ENCODE assay signal across 7 cellular contexts in the genomic region with DNA sequence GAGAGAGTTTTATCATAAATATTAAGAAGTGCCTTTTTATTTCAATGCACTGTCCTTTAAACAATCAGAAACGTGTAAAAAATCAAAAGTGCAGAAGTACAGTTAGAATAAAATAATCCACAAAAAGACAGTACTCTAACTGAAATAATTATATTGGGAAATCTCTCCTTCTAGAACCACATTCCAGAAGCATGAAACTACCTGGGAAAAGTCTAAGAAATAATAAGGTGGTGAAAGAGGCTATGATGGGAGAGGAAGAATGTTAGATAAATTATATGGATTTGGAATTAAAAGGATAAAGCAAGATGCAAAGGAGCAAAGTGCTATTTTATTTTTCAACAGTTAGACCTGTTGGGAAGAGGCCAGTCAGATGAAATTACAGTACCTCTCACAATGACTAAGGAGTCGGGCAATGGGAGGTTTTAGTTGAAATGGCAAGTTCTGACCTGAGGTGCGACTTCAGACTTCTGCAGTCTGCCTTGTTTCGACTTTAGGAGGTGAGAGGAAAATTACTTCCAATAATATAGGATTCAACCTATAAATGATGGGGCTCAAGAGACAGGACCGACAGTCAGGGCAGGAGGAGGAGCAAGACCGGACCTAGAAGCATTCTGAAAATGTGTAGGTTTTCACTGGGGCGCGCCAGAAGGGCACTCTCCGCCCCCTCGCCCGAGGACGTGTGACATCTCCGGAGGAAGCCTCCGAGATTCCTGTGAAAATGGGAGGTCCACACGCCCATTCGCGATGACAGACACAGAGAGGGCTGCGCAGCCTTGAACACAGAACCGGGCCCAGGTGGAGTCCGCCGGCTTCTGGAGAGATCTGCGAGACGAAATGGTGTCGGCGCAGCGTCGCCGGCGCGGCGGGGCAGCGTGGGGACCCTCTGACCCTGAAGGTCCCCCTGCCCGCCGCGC. TPM values are rescaled to one million over a fixed set of nuclear protein-coding genes. Genes with fewer than 3 reads are reported as not detected.
A peak's percentile ranks its signal among the peaks of the same experiment; 100 is the strongest.
DNase-seq lines count a peak whose midpoint lies in the region; ATAC-seq, FAIRE-seq and TF ChIP-seq lines count a peak whose summit lies in the region.

No MANE protein-coding gene starts in this region.

- dilution Hi-C loops in endothelial cell of umbilical vein (cut with MboI; ENCODE audit: extremely low pct_ligation_motif_present, low sequenced_read_pairs), result no loop called here

- no peaks in the 10 kb centered on the region for H3F3A ChIP-seq in Loucy (ENCODE audit: low read depth)

- H3K9me2 ChIP-seq in HCT116 (ENCODE audit: insufficient read depth) (no peaks in the 10 kb centered on the region), Loucy (replicated peaks; ENCODE audit: low read depth, low read length) (no peaks in the 10 kb centered on the region)

- H3K79me2 ChIP-seq in HCT116 (ENCODE audit: insufficient read depth, low read length), result peaks cover 18% of the 10 kb centered on the region
- peaks cover 19% of the 10 kb centered on the region; the same call in 1 of the 2 replicates for H3K79me2 ChIP-seq in Loucy (ENCODE audit: insufficient read depth, low read length)
- peaks cover 9% of the 10 kb centered on the region for H3K79me2 ChIP-seq in endothelial cell of umbilical vein (ENCODE audit: control insufficient read depth, insufficient read depth, low read length)

- no peak for TF ChIP-seq POLR2A in HCT116 (IDR thresholded peaks at IDR 0.05; ENCODE audit: borderline replicate concordance, extremely low read depth, insufficient read depth, insufficient read length)
- TF ChIP-seq POLR2A in endothelial cell of umbilical vein (IDR thresholded peaks at IDR 0.05; ENCODE audit: low read depth, low read length), result no peak

- RAD21 ChIA-PET in HCT116 (lab: Charles Lee; ENCODE audit: low non-redundant PET in 1 of 2, low total read pairs in 2 of 2, uncharacterized antibody in 2 of 2, unreplicated experiment in 2 of 2), result interaction anchor here in 1 of 2 experiments (0.7 to 0.9 kb wide), 2 partner anchors 265 to 1425 kb away, joined by 4 to 5 read pairs; no protein-coding TSS in a partner anchor

- peak; percentile 75 for ATAC-seq in HCT116

- H4K20me1 ChIP-seq in HCT116 (ENCODE audit: insufficient read depth) (no peaks in the 10 kb centered on the region), Loucy (ENCODE audit: insufficient read depth, low read length, poor library complexity, severe bottlenecking) (no peaks in the 10 kb centered on the region), endothelial cell of umbilical vein (replicated peaks; ENCODE audit: control insufficient read depth, extremely low read depth, insufficient read depth, low read length) (no peaks in the 10 kb centered on the region)

- TF ChIP-seq CTCF in GM13977 (IDR thresholded peaks at IDR 0.05; ENCODE audit: extremely low read depth, insufficient read depth, missing control alignments) (no peak), HCT116 (IDR thresholded peaks at IDR 0.05 in 2 of 3, conservative IDR thresholded peaks at IDR 0.05 in 1 of 3; ENCODE audit: borderline replicate concordance in 1 of 3, insufficient read depth in 1 of 3, low read depth in 2 of 3, low read length in 2 of 3) (no peak), Loucy (conservative IDR thresholded peaks at IDR 0.05; ENCODE audit: low read length) (no peak), endothelial cell of umbilical vein (IDR thresholded peaks at IDR 0.05; ENCODE audit: extremely low read depth in 1 of 2, insufficient read depth in 1 of 2, low read depth in 1 of 2, low read length in 2 of 2) (no peak)

- no peak for FAIRE-seq in endothelial cell of umbilical vein (lab: Jason Lieb, UNC)

- CTCF ChIA-PET in HCT116 (lab: Charles Lee) (interaction anchor here (0.7 to 1.5 kb wide), 12 partner anchors 8 to 977 kb away, joined by 3 to 15 read pairs (median 4); a partner anchor contains a TSS), endothelial cell of umbilical vein (lab: Charles Lee) (interaction anchor here (0.8 to 1.6 kb wide), 22 partner anchors 8 to 1131 kb away, joined by 3 to 16 read pairs (median 4); a partner anchor contains a TSS)

- DNase-seq in GM13977 (ENCODE audit: low spot score) (peak; percentile 32), HCT116 (ENCODE audit: low read depth, low spot score) (peak; percentile 66), endothelial cell of umbilical vein (ENCODE audit: low read depth, low spot score) (peak; percentile 57)
- peak; percentile 10 for DNase-seq in activated CD4-positive, alpha-beta T cell treated with anti-CD3 and anti-CD28 coated beads, Interleukin-2, amount 50 U/mL, for 1 hour
- DNase-seq in stimulated activated CD8-positive, alpha-beta memory T cell treated with anti-CD3 and anti-CD28 coated beads, Interleukin-4, amount 100 ng/mL, for 48 hours, result peak; percentile 59

- peak overlapping the region; percentile 69 for H3K9ac ChIP-seq in HCT116 (ENCODE audit: low read length)
- peak overlapping the region; percentile 76 for H3K9ac ChIP-seq in Loucy (ENCODE audit: low read depth, low read length, poor library complexity, severe bottlenecking)
- H3K9ac ChIP-seq in endothelial cell of umbilical vein (replicated peaks; ENCODE audit: extremely low read depth, insufficient read depth, low read length), result peak overlapping the region; percentile 64

- peak overlapping the region; percentile 72 to 79 for H3K4me3 ChIP-seq in HCT116 (replicated peaks in 1 of 2; ENCODE audit: low read depth in 1 of 2, low read length in 2 of 2)
- peak overlapping the region; percentile 92 for H3K4me3 ChIP-seq in Loucy (ENCODE audit: low read length, poor library complexity, severe bottlenecking)
- peak overlapping the region; percentile 69 to 82 (median 79) for H3K4me3 ChIP-seq in endothelial cell of umbilical vein (replicated peaks in 1 of 3; ENCODE audit: insufficient read depth in 1 of 3, low read depth in 1 of 3, low read length in 3 of 3)
- H3K4me3 ChIP-seq in mononuclear cell (ENCODE audit: low read length), result peak overlapping the region; percentile 93

- H3K9me3 ChIP-seq in HCT116 (ENCODE audit: control insufficient read depth in 1 of 2, insufficient read depth in 1 of 2, low read depth in 1 of 2, low read length in 2 of 2) (no peaks in the 10 kb centered on the region), Loucy (ENCODE audit: insufficient read depth, low read depth, low read length) (no peaks in the 10 kb centered on the region), endothelial cell of umbilical vein (replicated peaks; ENCODE audit: control insufficient read depth, insufficient read depth, low read length) (no peaks in the 10 kb centered on the region), mononuclear cell (ENCODE audit: low read depth, low read length) (no peaks in the 10 kb centered on the region)

- no peak overlapping the region for H2AFZ ChIP-seq in HCT116 (ENCODE audit: low read depth, low read length, poor library complexity, severe bottlenecking)
- peak overlapping the region; percentile 95 for H2AFZ ChIP-seq in Loucy (ENCODE audit: low read length)
- H2AFZ ChIP-seq in endothelial cell of umbilical vein (ENCODE audit: low read depth, low read length), result peak overlapping the region; percentile 90

- POLR2A ChIA-PET in HCT116 (lab: Charles Lee) (interaction anchor here (0.6 kb wide), 1 partner anchor 26 kb away, joined by 4 read pairs; no protein-coding TSS in a partner anchor), endothelial cell of umbilical vein (lab: Charles Lee) (interaction anchor here (0.6 to 1.3 kb wide), 3 partner anchors 61 to 1450 kb away, joined by 3 to 7 read pairs (median 5); a partner anchor contains a TSS)

- TF ChIP-seq RAD21 in HCT116 (IDR thresholded peaks at IDR 0.05; ENCODE audit: low read depth), result no peak

- H3K4me1 ChIP-seq in HCT116 (ENCODE audit: control insufficient read depth in 1 of 2, insufficient read depth in 2 of 2, low read length in 2 of 2) (peaks cover 0 to 16% of the 10 kb centered on the region in 2 experiments; a peak in 2 of 4 replicates), Loucy (ENCODE audit: insufficient read depth, low read length, poor library complexity, severe bottlenecking) (peaks cover 19% of the 10 kb centered on the region), endothelial cell of umbilical vein (ENCODE audit: control insufficient read depth, extremely low read depth, insufficient read depth, low read length) (peaks cover 8% of the 10 kb centered on the region), mononuclear cell (ENCODE audit: insufficient read depth, low read length) (peaks cover 22% of the 10 kb centered on the region)

- peak overlapping the region; percentile 80 for H3K27ac ChIP-seq in HCT116 (ENCODE audit: low read depth, low read length)
- peak overlapping the region; percentile 21 for H3K27ac ChIP-seq in endothelial cell of umbilical vein (ENCODE audit: insufficient read depth, low read depth, low read length)

- in situ Hi-C loops in GM13977 (cut with MboI; ENCODE audit: low pct_unique_long_range_greater_than_20kb, low sequenced_read_pairs, unreplicated experiment), result no loop called here

- BruUV-seq in HCT116 (replicated peaks; lab: Mats Ljungman, UMichigan) (no TSS peak), endothelial cell of umbilical vein (replicated peaks; lab: Mats Ljungman, UMichigan) (TSS peak; percentile 24)

- H3K4me2 ChIP-seq in HCT116 (ENCODE audit: low read length) (peak overlapping the region; percentile 97), Loucy (ENCODE audit: low read depth, low read length, poor library complexity, severe bottlenecking) (peak overlapping the region; percentile 83), endothelial cell of umbilical vein (ENCODE audit: insufficient read depth, low read length) (peak overlapping the region; percentile 95)

- H3K36me3 ChIP-seq in HCT116 (ENCODE audit: control insufficient read depth in 1 of 2, insufficient read depth in 2 of 2, low read length in 2 of 2) (no peaks in the 10 kb centered on the region), Loucy (ENCODE audit: insufficient read depth, low read length) (no peaks in the 10 kb centered on the region), endothelial cell of umbilical vein (ENCODE audit: control insufficient read depth in 2 of 2, extremely low read depth in 1 of 2, insufficient read depth in 2 of 2, low read length in 2 of 2) (no peaks in the 10 kb centered on the region)

- H3K27me3 ChIP-seq in HCT116 (ENCODE audit: insufficient read depth, low read length) (no peaks in the 10 kb centered on the region), Loucy (ENCODE audit: insufficient read depth, low read length, poor library complexity, severe bottlenecking) (no peaks in the 10 kb centered on the region), endothelial cell of umbilical vein (ENCODE audit: control insufficient read depth in 2 of 2, insufficient read depth in 2 of 2, low read length in 2 of 2) (no peaks in the 10 kb centered on the region), mononuclear cell (ENCODE audit: insufficient read depth, low read length) (no peaks in the 10 kb centered on the region)

- intact Hi-C loops in HCT116 (cut with micrococcal nuclease) (loop anchor here (10.0 kb wide), 1 partner anchor 241 kb away; a partner anchor contains a TSS), endothelial cell of umbilical vein (cut with micrococcal nuclease) (loop anchor here (1.0 to 5.0 kb wide), 5 partner anchors 143 to 975 kb away; a partner anchor contains a TSS)

- H3K9me1 ChIP-seq in endothelial cell of umbilical vein (replicated peaks; ENCODE audit: control insufficient read depth, extremely low read depth, insufficient read depth, low read length), result no peaks in the 10 kb centered on the region

RNA-seq across cellular contexts. Expression of a gene that starts 0.7 kb away (rescaled TPM):
- total RNA-seq in HCT116 (2021; ENCODE audit: unreplicated experiment) (11.3 TPM), endothelial cell of umbilical vein (7.0 and 7.5 TPM in 2 replicates), mononuclear cell (2.2 TPM)
- 8.1 and 9.7 TPM in 2 replicates for polyA plus RNA-seq in HCT116 (2012)
- 2.3 and 2.9 TPM in 2 replicates for polyA plus RNA-seq in endothelial cell of umbilical vein
- 4.5 and 4.7 TPM in 2 replicates for polyA plus RNA-seq in endothelial cell of umbilical vein (2011; cell fraction: cytosol; rRNA removed)
- polyA plus RNA-seq in endothelial cell of umbilical vein (2011; cell fraction: nucleus; rRNA removed), result 2.7 and 2.9 TPM in 2 replicates
- 7.8 and 10.9 TPM in 2 replicates for polyA plus RNA-seq in endothelial cell of umbilical vein (2012)
- polyA minus RNA-seq in endothelial cell of umbilical vein, result 1.6 and 2.0 TPM in 2 replicates
- polyA minus RNA-seq in endothelial cell of umbilical vein (2011; cell fraction: cytosol; rRNA and poly(A)+ RNA removed), result 1.9 TPM
- 1.8 and 2.4 TPM in 2 replicates for polyA minus RNA-seq in endothelial cell of umbilical vein (2011; cell fraction: nucleus; rRNA and poly(A)+ RNA removed)

Comparison
In these comparisons a context has a peak if more than half of its experiments do, and no peak if none do; other contexts are left out.
1. Peak in every context shown above with its lines: DNase-seq, ATAC-seq, H3K4me3 ChIP-seq and H3K27ac ChIP-seq.
2. DNase-seq: peak in every context shown above with its lines; median percentile 66 in HCT116; 59 in stimulated activated CD8-positive, alpha-beta memory T cell treated with anti-CD3 and anti-CD28 coated beads, Interleukin-4, amount 100 ng/mL, for 48 hours; 57 in endothelial cell of umbilical vein; 32 in GM13977; 10 in activated CD4-positive, alpha-beta T cell treated with anti-CD3 and anti-CD28 coated beads, Interleukin-2, amount 50 U/mL, for 1 hour.